1 cellular context compared by ENCODE assay signal in the genomic region with DNA sequence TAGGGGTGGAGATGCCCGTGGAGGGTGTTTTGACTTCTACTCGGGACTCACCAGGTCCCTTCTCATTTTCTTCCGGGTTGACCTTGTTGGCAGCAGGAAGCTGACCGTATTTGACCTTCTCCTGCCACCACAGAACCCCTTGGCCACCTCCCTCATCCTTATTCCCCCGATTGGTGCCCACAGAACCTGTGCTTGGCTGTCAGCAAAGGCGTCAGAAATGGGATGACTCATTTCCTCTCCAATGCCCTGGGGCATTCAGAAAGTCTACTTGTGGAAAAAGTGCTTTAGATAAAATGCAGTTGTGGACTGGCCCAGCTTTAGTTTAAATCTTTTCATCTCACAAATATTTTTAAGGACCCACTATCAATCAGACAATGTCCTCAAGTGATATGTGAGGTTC.
A peak's percentile ranks its signal among the peaks of the same experiment; 100 is the strongest.
TF ChIP-seq lines count a peak whose summit lies in the region.

No MANE protein-coding gene starts in this region.

TF ChIP-seq in HEK293, 187 proteins besides CTCF, POLR2A, EP300 and RAD21 (continued from another document):
- TF ChIP-seq ZNF366 (tag by site-specific recombination; conservative IDR thresholded peaks at IDR 0.05) (peak; percentile 44; the same call in 1 of the 2 replicates), ZFHX2 (tag by site-specific recombination; conservative IDR thresholded peaks at IDR 0.05) (no peak), ZNF132 (tag by site-specific recombination; IDR thresholded peaks at IDR 0.05; ENCODE audit: borderline replicate concordance) (no peak), ZNF704 (tag by site-specific recombination; IDR thresholded peaks at IDR 0.05) (no peak), REST (tag by site-specific recombination; IDR thresholded peaks at IDR 0.05) (no peak), ZNF274 (IDR thresholded peaks at IDR 0.05; ENCODE audit: low read length) (no peak), ZNF274 (tag by site-specific recombination; IDR thresholded peaks at IDR 0.05; ENCODE audit: borderline replicate concordance) (no peak), ZNF654 (tag by site-specific recombination; IDR thresholded peaks at IDR 0.05; ENCODE audit: low read depth) (no peak), ZNF362 (tag by site-specific recombination; IDR thresholded peaks at IDR 0.05) (peak; percentile 62), ZNF184 (tag by site-specific recombination; IDR thresholded peaks at IDR 0.05) (no peak), SALL2 (tag by site-specific recombination; IDR thresholded peaks at IDR 0.05; ENCODE audit: borderline replicate concordance) (no peak), ZFP37 (tag by site-specific recombination; IDR thresholded peaks at IDR 0.05) (no peak), ZEB2 (tag by site-specific recombination; IDR thresholded peaks at IDR 0.05) (peak; percentile 42; the same call in 1 of the 2 replicates), PRDM1 (tag by site-specific recombination; IDR thresholded peaks at IDR 0.05) (peak; percentile 52; the same call in 1 of the 2 replicates), ZNF302 (tag by site-specific recombination; IDR thresholded peaks at IDR 0.05; ENCODE audit: low read depth) (no peak), ZNF18 (tag by site-specific recombination; IDR thresholded peaks at IDR 0.05) (no peak), ZNF398 (tag by site-specific recombination; IDR thresholded peaks at IDR 0.05) (0 out of 2 replicates have a peak, but pooled peaks have one; percentile 8), ZNF423 (tag by site-specific recombination; IDR thresholded peaks at IDR 0.05) (no peak), ZSCAN30 (tag by site-specific recombination; IDR thresholded peaks at IDR 0.05) (no peak), SCRT2 (tag by site-specific recombination; IDR thresholded peaks at IDR 0.05) (peak; percentile 74), ZNF341 (tag by site-specific recombination; IDR thresholded peaks at IDR 0.05; ENCODE audit: low read depth) (no peak), ZNF560 (tag by site-specific recombination; IDR thresholded peaks at IDR 0.05; ENCODE audit: borderline replicate concordance) (no peak), ZNF335 (tag by site-specific recombination; conservative IDR thresholded peaks at IDR 0.05) (no peak), ZNF133 (tag by site-specific recombination; IDR thresholded peaks at IDR 0.05) (no peak), ZNF548 (tag by site-specific recombination; IDR thresholded peaks at IDR 0.05) (no peak), ZNF202 (tag by site-specific recombination; IDR thresholded peaks at IDR 0.05; ENCODE audit: borderline replicate concordance) (no peak), BCL11B (tag by site-specific recombination; IDR thresholded peaks at IDR 0.05; ENCODE audit: low read depth) (no peak), ZNF157 (tag by site-specific recombination; IDR thresholded peaks at IDR 0.05) (no peak), ZNF645 (tag by site-specific recombination; IDR thresholded peaks at IDR 0.05) (no peak), SCRT1 (tag by site-specific recombination; IDR thresholded peaks at IDR 0.05; ENCODE audit: borderline replicate concordance) (no peak), ZNF777 (tag by site-specific recombination; IDR thresholded peaks at IDR 0.05; ENCODE audit: borderline replicate concordance) (no peak), ZNF169 (tag by site-specific recombination; IDR thresholded peaks at IDR 0.05) (no peak), ZFP41 (tag by site-specific recombination; IDR thresholded peaks at IDR 0.05; ENCODE audit: borderline replicate concordance) (no peak), KLF1 (tag by site-specific recombination; IDR thresholded peaks at IDR 0.05) (no peak), ZNF140 (tag by site-specific recombination; IDR thresholded peaks at IDR 0.05) (no peak), ZBTB44 (tag by site-specific recombination; IDR thresholded peaks at IDR 0.05) (no peak), ZNF707 (tag by site-specific recombination; IDR thresholded peaks at IDR 0.05) (no peak), KLF9 (tag by site-specific recombination; IDR thresholded peaks at IDR 0.05; ENCODE audit: low read depth) (no peak), ZNF37A (tag by site-specific recombination; IDR thresholded peaks at IDR 0.05) (no peak), ZNF404 (tag by site-specific recombination; IDR thresholded peaks at IDR 0.05) (no peak)
- TF ChIP-seq, protein P1, sequence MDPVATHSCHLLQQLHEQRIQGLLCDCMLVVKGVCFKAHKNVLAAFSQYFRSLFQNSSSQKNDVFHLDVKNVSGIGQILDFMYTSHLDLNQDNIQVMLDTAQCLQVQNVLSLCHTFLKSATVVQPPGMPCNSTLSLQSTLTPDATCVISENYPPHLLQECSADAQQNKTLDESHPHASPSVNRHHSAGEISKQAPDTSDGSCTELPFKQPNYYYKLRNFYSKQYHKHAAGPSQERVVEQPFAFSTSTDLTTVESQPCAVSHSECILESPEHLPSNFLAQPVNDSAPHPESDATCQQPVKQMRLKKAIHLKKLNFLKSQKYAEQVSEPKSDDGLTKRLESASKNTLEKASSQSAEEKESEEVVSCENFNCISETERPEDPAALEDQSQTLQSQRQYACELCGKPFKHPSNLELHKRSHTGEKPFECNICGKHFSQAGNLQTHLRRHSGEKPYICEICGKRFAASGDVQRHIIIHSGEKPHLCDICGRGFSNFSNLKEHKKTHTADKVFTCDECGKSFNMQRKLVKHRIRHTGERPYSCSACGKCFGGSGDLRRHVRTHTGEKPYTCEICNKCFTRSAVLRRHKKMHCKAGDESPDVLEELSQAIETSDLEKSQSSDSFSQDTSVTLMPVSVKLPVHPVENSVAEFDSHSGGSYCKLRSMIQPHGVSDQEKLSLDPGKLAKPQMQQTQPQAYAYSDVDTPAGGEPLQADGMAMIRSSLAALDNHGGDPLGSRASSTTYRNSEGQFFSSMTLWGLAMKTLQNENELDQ (tag by site-specific recombination; IDR thresholded peaks at IDR 0.05; ENCODE audit: low read depth), result no peak
